1 cellular context compared by ENCODE assay signal in genomic region chr4:77734928-77735327, GRCh38.
TF ChIP-seq lines count a peak whose summit lies in the region.

No MANE protein-coding gene starts in this region.

TF ChIP-seq in K562, 482 proteins besides CTCF, POLR2A, EP300 and RAD21 (continued from another document and continues in another):
- TF ChIP-seq THAP7 (CRISPR knock-in tag; IDR thresholded peaks at IDR 0.05) (no peak), ZNF217 (CRISPR knock-in tag; IDR thresholded peaks at IDR 0.05) (no peak), FOXA3 (CRISPR knock-in tag; conservative IDR thresholded peaks at IDR 0.05 in 1 of 2, IDR thresholded peaks at IDR 0.05 in 1 of 2) (no peak), USF1 (CRISPR knock-in tag; IDR thresholded peaks at IDR 0.05) (no peak), ZNF316 (IDR thresholded peaks at IDR 0.05) (peak; percentile 88), FOXP1 (CRISPR knock-in tag; IDR thresholded peaks at IDR 0.05) (no peak), ZNF398 (CRISPR knock-in tag; IDR thresholded peaks at IDR 0.05) (no peak), RFX5 (IDR thresholded peaks at IDR 0.05; ENCODE audit: low read depth, low read length) (no peak), SPI1 (IDR thresholded peaks at IDR 0.05; ENCODE audit: borderline replicate concordance, low read depth, low read length) (no peak), POLR2AphosphoS5 (IDR thresholded peaks at IDR 0.05; ENCODE audit: control insufficient read depth, insufficient read depth, low read depth, low read length) (no peak), L3MBTL2 (IDR thresholded peaks at IDR 0.05) (peak; percentile 56; the same call in 1 of the 2 replicates), ELK3 (CRISPR knock-in tag; IDR thresholded peaks at IDR 0.05) (no peak), CCAR2 (IDR thresholded peaks at IDR 0.05; ENCODE audit: low read depth, low read length) (no peak), ZNF785 (CRISPR knock-in tag; IDR thresholded peaks at IDR 0.05) (no peak), GABPA (tag; conservative IDR thresholded peaks at IDR 0.05; ENCODE audit: low read depth) (0 out of 2 replicates have a peak, but pooled peaks have one; percentile 9), SREBF1 (IDR thresholded peaks at IDR 0.05; ENCODE audit: borderline replicate concordance, low read depth, low read length) (no peak), MTA2 (IDR thresholded peaks at IDR 0.05; ENCODE audit: low read depth) (no peak), ZNF830 (CRISPR knock-in tag; IDR thresholded peaks at IDR 0.05) (no peak), ASH1L (IDR thresholded peaks at IDR 0.05; ENCODE audit: borderline replicate concordance, low read depth, partially characterized antibody) (no peak), RAD51 (IDR thresholded peaks at IDR 0.05; ENCODE audit: borderline replicate concordance, low read depth) (no peak), KLF16 (IDR thresholded peaks at IDR 0.05) (no peak), KAT7 (CRISPR knock-in tag; IDR thresholded peaks at IDR 0.05; ENCODE audit: borderline replicate concordance) (no peak), ZBTB8A (IDR thresholded peaks at IDR 0.05; ENCODE audit: partially characterized antibody) (no peak), BDP1 (IDR thresholded peaks at IDR 0.05; ENCODE audit: insufficient read depth, insufficient read length) (no peak), ZNF282 (CRISPR knock-in tag; IDR thresholded peaks at IDR 0.05) (no peak), NR4A1 (CRISPR knock-in tag; IDR thresholded peaks at IDR 0.05) (no peak), NR4A1 (tag; IDR thresholded peaks at IDR 0.05) (no peak), ZNF124 (CRISPR knock-in tag; IDR thresholded peaks at IDR 0.05) (no peak), POLR2B (IDR thresholded peaks at IDR 0.05; ENCODE audit: low read depth, partially characterized antibody) (no peak), ZNF232 (CRISPR knock-in tag; IDR thresholded peaks at IDR 0.05) (no peak), ZNF41 (CRISPR knock-in tag; conservative IDR thresholded peaks at IDR 0.05) (0 out of 2 replicates have a peak, but pooled peaks have one; percentile 42), SREBF2 (CRISPR knock-in tag; IDR thresholded peaks at IDR 0.05) (no peak), TCF7L2 (IDR thresholded peaks at IDR 0.05; ENCODE audit: low read depth, low read length) (no peak), ZNF584 (CRISPR knock-in tag; IDR thresholded peaks at IDR 0.05; ENCODE audit: low read depth) (no peak), LARP7 (IDR thresholded peaks at IDR 0.05) (no peak), HNRNPL (IDR thresholded peaks at IDR 0.05; ENCODE audit: low read depth, low read length) (no peak), NFYB (IDR thresholded peaks at IDR 0.05; ENCODE audit: extremely low read depth, insufficient read length) (no peak), MYC (IDR thresholded peaks at IDR 0.05; ENCODE audit: low read depth, low read length) (no peak), MYC (CRISPR knock-in tag; IDR thresholded peaks at IDR 0.05; ENCODE audit: borderline replicate concordance, low read depth) (no peak), RBM15 (IDR thresholded peaks at IDR 0.05; ENCODE audit: insufficient read depth, low read length) (no peak), MBD2 (IDR thresholded peaks at IDR 0.05; ENCODE audit: borderline replicate concordance, low read depth) (no peak), ZNF146 (CRISPR knock-in tag; IDR thresholded peaks at IDR 0.05; ENCODE audit: unreplicated experiment) (no peak), NFE2 (IDR thresholded peaks at IDR 0.05; ENCODE audit: low read depth) (peak; percentile 92), SRF (CRISPR knock-in tag; IDR thresholded peaks at IDR 0.05) (peak in 1 of 2 experiments; percentile 73; a peak in 1 of 4 replicates), GABPB1 (CRISPR knock-in tag; IDR thresholded peaks at IDR 0.05) (no peak), SIX5 (IDR thresholded peaks at IDR 0.05; ENCODE audit: borderline replicate concordance in 1 of 2, insufficient read depth in 1 of 2, low read depth in 1 of 2, low read length in 2 of 2) (no peak), ATF4 (CRISPR knock-in tag; IDR thresholded peaks at IDR 0.05) (no peak), ZBTB40 (IDR thresholded peaks at IDR 0.05) (peak; percentile 78), ZBTB40 (CRISPR knock-in tag; IDR thresholded peaks at IDR 0.05) (no peak), ZNF699 (CRISPR knock-in tag; IDR thresholded peaks at IDR 0.05; ENCODE audit: insufficient replicate concordance) (no peak), DLX4 (CRISPR knock-in tag; IDR thresholded peaks at IDR 0.05) (no peak), GATAD2A (IDR thresholded peaks at IDR 0.05) (no peak), DDX20 (tag; IDR thresholded peaks at IDR 0.05; ENCODE audit: low read depth) (no peak), ZNF780A (CRISPR knock-in tag; IDR thresholded peaks at IDR 0.05) (no peak), ATF6 (CRISPR knock-in tag; IDR thresholded peaks at IDR 0.05) (no peak), RBFOX2 (IDR thresholded peaks at IDR 0.05; ENCODE audit: low read depth, low read length) (no peak), HDAC6 (IDR thresholded peaks at IDR 0.05; ENCODE audit: low read depth, low read length) (no peak)
